In genomic region chr17:42980274-42980765, GRCh38 we compare ENCODE assay signal across 1 cellular context.
A peak's percentile ranks its signal among the peaks of the same experiment; 100 is the strongest.
TF ChIP-seq lines count a peak whose summit lies in the region.

RUNDC1 (plus strand) TSS chr17:42980565; CDS start chr17:42980577, 12 bp downstream.

TF ChIP-seq in HepG2, 621 proteins besides CTCF, POLR2A, EP300 and RAD21 (continued from another document and continues in another):
- TF ChIP-seq ZNF18 (CRISPR knock-in tag; IDR thresholded peaks at IDR 0.05; ENCODE audit: insufficient replicate concordance) = no peak
- no peak for TF ChIP-seq ZNF569 (CRISPR knock-in tag; IDR thresholded peaks at IDR 0.05; ENCODE audit: borderline replicate concordance)
- TF ChIP-seq ZSCAN30 (CRISPR knock-in tag; IDR thresholded peaks at IDR 0.05) = no peak
- TF ChIP-seq ZNF841 (CRISPR knock-in tag; IDR thresholded peaks at IDR 0.05; ENCODE audit: borderline replicate concordance) = no peak
- peak; percentile 79 for TF ChIP-seq ZNF605 (CRISPR knock-in tag; IDR thresholded peaks at IDR 0.05)
- TF ChIP-seq ZNF580 (CRISPR knock-in tag; IDR thresholded peaks at IDR 0.05; ENCODE audit: borderline replicate concordance, low read depth) = no peak
- TF ChIP-seq PCBP1 (IDR thresholded peaks at IDR 0.05; ENCODE audit: borderline replicate concordance, low read depth, low read length) = 0 out of 2 replicates have a peak, but pooled peaks have one; percentile 26
- no peak for TF ChIP-seq ZNF737 (CRISPR knock-in tag; IDR thresholded peaks at IDR 0.05; ENCODE audit: borderline replicate concordance)
- peak; percentile 91 for TF ChIP-seq TGIF2 (CRISPR knock-in tag; IDR thresholded peaks at IDR 0.05)
- TF ChIP-seq PREB (CRISPR knock-in tag; IDR thresholded peaks at IDR 0.05) = no peak
- no peak for TF ChIP-seq CENPX (CRISPR knock-in tag; IDR thresholded peaks at IDR 0.05)
- TF ChIP-seq ZNF503 (CRISPR knock-in tag; IDR thresholded peaks at IDR 0.05) = no peak
- no peak for TF ChIP-seq USF2 (IDR thresholded peaks at IDR 0.05; ENCODE audit: low read depth, low read length)
- TF ChIP-seq USF2 (CRISPR knock-in tag; IDR thresholded peaks at IDR 0.05; ENCODE audit: borderline replicate concordance) = no peak; the same call in 1 of the 2 replicates
- TF ChIP-seq CENPBD1 (CRISPR knock-in tag; IDR thresholded peaks at IDR 0.05; ENCODE audit: borderline replicate concordance, low read depth) = no peak
- TF ChIP-seq HMGXB4 (CRISPR knock-in tag; IDR thresholded peaks at IDR 0.05; ENCODE audit: borderline replicate concordance in 1 of 2, low read depth in 1 of 2) = peak; percentile 26 to 71; a peak in 2 of 4 replicates
- TF ChIP-seq FOXJ3 (CRISPR knock-in tag; IDR thresholded peaks at IDR 0.05; ENCODE audit: borderline replicate concordance) = peak; percentile 16; the same call in 1 of the 2 replicates
- no peak for TF ChIP-seq ZNF280B (CRISPR knock-in tag; IDR thresholded peaks at IDR 0.05; ENCODE audit: borderline replicate concordance)
- no peak for TF ChIP-seq ZNF615 (CRISPR knock-in tag; IDR thresholded peaks at IDR 0.05; ENCODE audit: borderline replicate concordance)
- TF ChIP-seq ZNF142 (CRISPR knock-in tag; IDR thresholded peaks at IDR 0.05) = no peak
- TF ChIP-seq PRDM4 (CRISPR knock-in tag; IDR thresholded peaks at IDR 0.05; ENCODE audit: borderline replicate concordance) = no peak
- no peak for TF ChIP-seq AGO2 (optimal IDR thresholded peaks at IDR 0.05; ENCODE audit: low read depth, low read length)
- no peak for TF ChIP-seq DPF2 (CRISPR knock-in tag; IDR thresholded peaks at IDR 0.05; ENCODE audit: borderline replicate concordance, low read depth)
- TF ChIP-seq ZNF850 (CRISPR knock-in tag; conservative IDR thresholded peaks at IDR 0.05) = no peak
- peak; percentile 38 for TF ChIP-seq ZNF574 (CRISPR knock-in tag; IDR thresholded peaks at IDR 0.05)
- no peak for TF ChIP-seq ZNF660 (CRISPR knock-in tag; IDR thresholded peaks at IDR 0.05; ENCODE audit: borderline replicate concordance, low read depth)
- no peak; the same call in 1 of the 2 replicates for TF ChIP-seq HMG20A (CRISPR knock-in tag; IDR thresholded peaks at IDR 0.05; ENCODE audit: borderline replicate concordance)
- no peak for TF ChIP-seq MXD1 (CRISPR knock-in tag; IDR thresholded peaks at IDR 0.05)
- TF ChIP-seq SP4 (CRISPR knock-in tag; IDR thresholded peaks at IDR 0.05) = peak; percentile 62; the same call in 1 of the 2 replicates
- no peak; the same call in 1 of the 2 replicates for TF ChIP-seq SALL1 (CRISPR knock-in tag; IDR thresholded peaks at IDR 0.05)
